In the genomic region with DNA sequence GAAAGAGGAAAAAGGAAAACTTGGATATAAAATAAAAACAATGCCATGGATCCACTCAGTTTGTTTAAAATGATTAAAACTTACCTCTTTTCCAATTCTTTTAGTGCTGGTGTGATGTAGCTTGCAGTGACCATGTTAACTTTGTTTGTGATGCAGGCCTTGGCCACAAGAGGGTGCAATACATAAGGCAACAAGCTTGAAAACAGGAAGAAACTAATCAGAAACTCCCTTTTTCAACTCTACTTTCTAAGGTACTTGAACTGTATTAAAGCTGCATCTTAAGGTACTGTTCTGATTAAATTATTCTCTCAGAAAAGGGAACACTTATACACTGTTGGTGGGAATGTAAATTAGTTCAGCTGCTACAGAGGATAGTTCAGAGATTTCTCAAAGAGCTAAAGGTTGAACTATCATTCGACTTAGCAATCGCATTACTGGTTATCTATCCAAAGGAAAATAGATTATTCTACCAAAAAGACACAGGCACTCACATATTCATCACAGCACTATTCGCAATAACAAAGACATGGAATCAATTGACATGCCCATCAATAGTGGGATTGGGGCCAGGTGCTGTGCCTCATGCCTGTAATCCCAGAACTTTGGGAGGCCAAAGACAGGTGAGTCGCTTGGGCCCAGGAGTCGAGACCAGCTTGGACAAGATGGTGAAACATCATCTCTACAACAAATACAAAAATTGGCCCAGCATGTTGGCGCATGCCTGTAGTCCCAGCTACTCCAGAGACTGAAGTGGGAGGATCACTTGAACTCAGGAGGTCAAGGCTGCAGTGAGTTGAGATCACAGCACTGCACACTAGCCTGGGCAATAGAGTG, we compare ENCODE assay signal across 8 cellular contexts. TPM values are rescaled to one million over a fixed set of nuclear protein-coding genes. Genes with fewer than 3 reads are reported as not detected.
A peak's percentile ranks its signal among the peaks of the same experiment; 100 is the strongest.
DNase-seq lines count a peak whose midpoint lies in the region; ATAC-seq and TF ChIP-seq lines count a peak whose summit lies in the region.

No MANE protein-coding gene starts in this region.

- TF ChIP-seq CTCF in AG09319 (IDR thresholded peaks at IDR 0.05; ENCODE audit: low read depth, low read length) = peak; percentile 95

- DNase-seq in AG09319 (ENCODE audit: extremely low read depth, low read depth) (peak; percentile 52), NCI-H2029 treated with DMSO at 0.1 percent for 48 hours (lab: John Stamatoyannopoulos, UW) (peak; percentile 29), UCSD-AML1 (lab: John Stamatoyannopoulos, UW; ENCODE audit: unreplicated experiment) (peak; percentile 7), left lobe of liver (ENCODE audit: low spot score) (peak; percentile 57)
- peak; percentile 21 for DNase-seq in central memory CD4-positive, alpha-beta T cell
- peak in 2 of 3 experiments; percentile 5 to 51 for DNase-seq in stimulated activated CD4-positive, alpha-beta T cell treated with anti-CD3 and anti-CD28 coated beads, TNF-alpha, amount 100 ng/mL, for 24 hours (ENCODE audit: low read depth in 3 of 3)

- ATAC-seq in GM18520 (IDR thresholded peaks at IDR 0.05; ENCODE audit: unreplicated experiment) (peak; percentile 74), HG03045 (IDR thresholded peaks at IDR 0.05; ENCODE audit: unreplicated experiment) (peak; percentile 92), left lobe of liver (peak; percentile 85)

RNA-seq across cellular contexts. Expression of gene AASS, which starts 50.9 kb away (rescaled TPM):
- 84.2 TPM for total RNA-seq in left lobe of liver

Comparison
In these comparisons a context has a peak if more than half of its experiments do, and no peak if none do; other contexts are left out.
1. Peak in every context shown above with its lines: DNase-seq and ATAC-seq.
2. DNase-seq: peak in every context shown above with its lines; median percentile 57 in left lobe of liver; 52 in AG09319; 29 in NCI-H2029 treated with DMSO at 0.1 percent for 48 hours; 28 in stimulated activated CD4-positive, alpha-beta T cell treated with anti-CD3 and anti-CD28 coated beads, TNF-alpha, amount 100 ng/mL, for 24 hours; 21 in central memory CD4-positive, alpha-beta T cell; 7 in UCSD-AML1.